ENCODE assay signal across 9 cellular contexts in the genomic region with DNA sequence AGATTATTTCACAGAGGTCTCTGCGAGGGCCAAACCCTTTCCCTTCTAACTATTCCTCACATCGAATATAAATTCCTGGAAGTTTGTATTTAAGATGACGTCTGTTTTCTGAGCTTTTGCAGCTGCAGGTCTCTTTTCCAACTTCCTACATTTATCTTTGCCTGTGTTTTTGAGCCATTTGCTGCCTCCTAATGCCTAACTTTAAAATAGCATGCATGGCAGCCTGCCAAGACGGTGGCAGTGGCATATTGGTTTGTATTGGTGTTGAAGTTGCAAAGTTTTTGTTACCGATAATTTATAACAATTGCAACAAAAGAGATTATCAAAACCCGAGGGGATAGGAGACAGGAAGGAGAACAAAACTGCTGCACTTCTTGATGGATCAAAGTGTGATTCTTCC.
DNase-seq lines count a peak whose midpoint lies in the region; ATAC-seq and TF ChIP-seq lines count a peak whose summit lies in the region.
"Had no signal": no experiment of that assay in that cellular context is flagged by ENCODE, and none has a peak within 500 bp of the region (broad histone marks: within the 10 kb centered on the region; RNA-seq: fewer than 3 reads in every experiment).

No MANE protein-coding gene starts in this region.

- intact Hi-C loops in mammary epithelial cell (cut with micrococcal nuclease), result loop anchor here (1.0 to 5.0 kb wide), 3 partner anchors 187 to 484 kb away; partner anchors contain the start of gene DNAJC19

- no peaks in the 10 kb centered on the region for H3K9me3 ChIP-seq in Karpas-422 (ENCODE audit: low read length)
- no peaks in the 10 kb centered on the region for H3K9me3 ChIP-seq in Peyer's patch
- no peaks in the 10 kb centered on the region for H3K9me3 ChIP-seq in mammary epithelial cell (replicated peaks; ENCODE audit: insufficient read depth, low read length)

- H3K4me1 Mint-ChIP-seq in activated CD8-positive, alpha-beta memory T cell treated with anti-CD3 and anti-CD28 coated beads, Interleukin-2, amount 10 ng/mL, durations not matched to agents 7 days and 5 days, result no peaks in the 10 kb centered on the region
- H3K4me1 Mint-ChIP-seq: activated naive CD4-positive, alpha-beta T cell treated with anti-CD3 and anti-CD28 coated beads, Interleukin-2, amount 50 U/mL, for 24 hours had no signal

- no TSS peak for BruUV-seq in mammary epithelial cell (replicated peaks; lab: Mats Ljungman, UMichigan)

- no peaks in the 10 kb centered on the region for H3K27me3 ChIP-seq in Karpas-422 (ENCODE audit: low read length)
- H3K27me3 ChIP-seq in Peyer's patch, result no peaks in the 10 kb centered on the region
- H3K27me3 ChIP-seq in mammary epithelial cell (ENCODE audit: insufficient read depth, low read length), result peaks cover 2% of the 10 kb centered on the region

- no peaks in the 10 kb centered on the region for H3K4me1 ChIP-seq in Karpas-422 (ENCODE audit: low read length)
- no peaks in the 10 kb centered on the region for H3K4me1 ChIP-seq in Peyer's patch
- H3K4me1 ChIP-seq in mammary epithelial cell (ENCODE audit: insufficient read depth, low read length), result no peaks in the 10 kb centered on the region

- H3K9me2 ChIP-seq in Karpas-422 (replicated peaks; ENCODE audit: insufficient read depth, low read length), result no peaks in the 10 kb centered on the region

- TF ChIP-seq CTCF in Peyer's patch (IDR thresholded peaks at IDR 0.05) (peak in 3 of 6 experiments; percentile 38 to 48 (median 44)), mammary epithelial cell (conservative IDR thresholded peaks at IDR 0.05 in 1 of 2, IDR thresholded peaks at IDR 0.05 in 1 of 2; ENCODE audit: extremely low read depth in 1 of 2, insufficient read depth in 1 of 2, low read depth in 1 of 2, low read length in 2 of 2) (peak; percentile 54 to 72)

- no peak overlapping the region for H3K4me3 ChIP-seq in Karpas-422 (ENCODE audit: low read length)
- H3K4me3 ChIP-seq in Peyer's patch, result no peak overlapping the region
- no peak overlapping the region for H3K4me3 ChIP-seq in mammary epithelial cell (replicated peaks in 1 of 3; ENCODE audit: insufficient read depth in 1 of 3, low read depth in 2 of 3, low read length in 3 of 3)

- no peak overlapping the region for H3K4me3 Mint-ChIP-seq in activated CD8-positive, alpha-beta memory T cell treated with anti-CD3 and anti-CD28 coated beads, Interleukin-2, amount 10 ng/mL, durations not matched to agents 7 days and 5 days
- H3K4me3 Mint-ChIP-seq: activated naive CD4-positive, alpha-beta T cell treated with anti-CD3 and anti-CD28 coated beads, Interleukin-2, amount 50 U/mL, for 24 hours had no signal

- CTCF ChIA-PET in activated CD8-positive, alpha-beta memory T cell treated with anti-CD3 and anti-CD28 coated beads, Interleukin-2, amount 10 ng/mL, durations not matched to agents 7 days and 5 days (lab: Charles Lee), result no interaction called here
- CTCF ChIA-PET in mammary epithelial cell (lab: Charles Lee; ENCODE audit: low non-redundant PET), result interaction anchor here (0.6 kb wide), 1 partner anchor 212 kb away, joined by 3 read pairs; no protein-coding TSS in a partner anchor

- H3K79me2 ChIP-seq in Karpas-422 (ENCODE audit: low read length) (no peaks in the 10 kb centered on the region), mammary epithelial cell (ENCODE audit: insufficient read depth, low read length) (no peaks in the 10 kb centered on the region)

- peak; percentile 62 for DNase-seq in activated CD8-positive, alpha-beta memory T cell treated with anti-CD3 and anti-CD28 coated beads, Interleukin-2, amount 50 U/mL, for 48 hours
- DNase-seq in activated CD8-positive, alpha-beta memory T cell treated with anti-CD3 and anti-CD28 coated beads, Interleukin-2, amount 10 ng/mL, durations not matched to agents 7 days and 5 days, result no peak
- DNase-seq in Karpas-422 (peak; percentile 70), Peyer's patch (peak; percentile 17 to 56 (median 51)), mammary epithelial cell (peak; percentile 35), left lobe of liver (ENCODE audit: low spot score) (peak; percentile 71)
- DNase-seq in stimulated activated CD8-positive, alpha-beta memory T cell treated with anti-CD3 and anti-CD28 coated beads, Interleukin-4, amount 100 ng/mL, for 24 hours (ENCODE audit: low read depth), result peak; percentile 0

- H3K9ac ChIP-seq in Karpas-422 (ENCODE audit: low read length) (no peak overlapping the region), mammary epithelial cell (ENCODE audit: insufficient read depth, low read length) (no peak overlapping the region)

- no peaks in the 10 kb centered on the region for H3K9me3 Mint-ChIP-seq in activated CD8-positive, alpha-beta memory T cell treated with anti-CD3 and anti-CD28 coated beads, Interleukin-2, amount 10 ng/mL, durations not matched to agents 7 days and 5 days (ENCODE audit: low read depth)
- H3K9me3 Mint-ChIP-seq: activated naive CD4-positive, alpha-beta T cell treated with anti-CD3 and anti-CD28 coated beads, Interleukin-2, amount 50 U/mL, for 24 hours had no signal

- ATAC-seq in activated CD8-positive, alpha-beta memory T cell treated with anti-CD3 and anti-CD28 coated beads, Interleukin-2, amount 10 ng/mL, durations not matched to agents 7 days and 5 days, result no peak
- ATAC-seq in left lobe of liver, result peak; percentile 87
- no peak for ATAC-seq in HG02623 (IDR thresholded peaks at IDR 0.05; ENCODE audit: unreplicated experiment)

- dilution Hi-C loops in mammary epithelial cell (cut with HindIII; ENCODE audit: low sequenced_read_pairs), result no loop called here

- no peak overlapping the region for H3K27ac Mint-ChIP-seq in activated CD8-positive, alpha-beta memory T cell treated with anti-CD3 and anti-CD28 coated beads, Interleukin-2, amount 10 ng/mL, durations not matched to agents 7 days and 5 days
- H3K27ac Mint-ChIP-seq: activated naive CD4-positive, alpha-beta T cell treated with anti-CD3 and anti-CD28 coated beads, Interleukin-2, amount 50 U/mL, for 24 hours had no signal

- no peak for TF ChIP-seq POLR2A in Peyer's patch (IDR thresholded peaks at IDR 0.05)

- 12% methylated on average over 6 of the region's 6 CpGs for WGBS in mammary epithelial cell (ENCODE audit: low coverage, missing lambda C conversion rate)

- H3K36me3 Mint-ChIP-seq in activated CD8-positive, alpha-beta memory T cell treated with anti-CD3 and anti-CD28 coated beads, Interleukin-2, amount 10 ng/mL, durations not matched to agents 7 days and 5 days, result no peaks in the 10 kb centered on the region
- H3K36me3 Mint-ChIP-seq: activated naive CD4-positive, alpha-beta T cell treated with anti-CD3 and anti-CD28 coated beads, Interleukin-2, amount 50 U/mL, for 24 hours had no signal

- H2AFZ ChIP-seq in Karpas-422 (ENCODE audit: low read length) (no peak overlapping the region), mammary epithelial cell (ENCODE audit: low read depth, low read length) (no peak overlapping the region)

- in situ Hi-C loops in mammary epithelial cell (cut with MboI; ENCODE audit: low sequenced_read_pairs in 2 of 2), result no loop called here

- H3K27ac ChIP-seq in Karpas-422 (ENCODE audit: low read length), result no peak overlapping the region
- H3K27ac ChIP-seq in Peyer's patch, result no peak overlapping the region
- H3K27ac ChIP-seq in mammary epithelial cell (ENCODE audit: insufficient read depth, low read depth, low read length), result no peak overlapping the region

- no peaks in the 10 kb centered on the region for H3K27me3 Mint-ChIP-seq in activated CD8-positive, alpha-beta memory T cell treated with anti-CD3 and anti-CD28 coated beads, Interleukin-2, amount 10 ng/mL, durations not matched to agents 7 days and 5 days

- H4K20me1 ChIP-seq in Karpas-422 (ENCODE audit: insufficient read depth, low read depth, low read length) (no peaks in the 10 kb centered on the region), mammary epithelial cell (ENCODE audit: insufficient read depth, low read length) (no peaks in the 10 kb centered on the region)

- no peak overlapping the region for H3K4me2 ChIP-seq in Karpas-422 (ENCODE audit: low read depth, low read length, poor library complexity, severe bottlenecking)
- H3K4me2 ChIP-seq in mammary epithelial cell (ENCODE audit: insufficient read depth, low read depth, low read length), result no peak overlapping the region

- no peaks in the 10 kb centered on the region for H3K36me3 ChIP-seq in Karpas-422 (ENCODE audit: insufficient read depth, low read length)
- H3K36me3 ChIP-seq in Peyer's patch, result no peaks in the 10 kb centered on the region
- no peaks in the 10 kb centered on the region for H3K36me3 ChIP-seq in mammary epithelial cell (ENCODE audit: insufficient read depth, low read length)
